Comparison of ENCODE assay signal across 8 cellular contexts in the genomic region with DNA sequence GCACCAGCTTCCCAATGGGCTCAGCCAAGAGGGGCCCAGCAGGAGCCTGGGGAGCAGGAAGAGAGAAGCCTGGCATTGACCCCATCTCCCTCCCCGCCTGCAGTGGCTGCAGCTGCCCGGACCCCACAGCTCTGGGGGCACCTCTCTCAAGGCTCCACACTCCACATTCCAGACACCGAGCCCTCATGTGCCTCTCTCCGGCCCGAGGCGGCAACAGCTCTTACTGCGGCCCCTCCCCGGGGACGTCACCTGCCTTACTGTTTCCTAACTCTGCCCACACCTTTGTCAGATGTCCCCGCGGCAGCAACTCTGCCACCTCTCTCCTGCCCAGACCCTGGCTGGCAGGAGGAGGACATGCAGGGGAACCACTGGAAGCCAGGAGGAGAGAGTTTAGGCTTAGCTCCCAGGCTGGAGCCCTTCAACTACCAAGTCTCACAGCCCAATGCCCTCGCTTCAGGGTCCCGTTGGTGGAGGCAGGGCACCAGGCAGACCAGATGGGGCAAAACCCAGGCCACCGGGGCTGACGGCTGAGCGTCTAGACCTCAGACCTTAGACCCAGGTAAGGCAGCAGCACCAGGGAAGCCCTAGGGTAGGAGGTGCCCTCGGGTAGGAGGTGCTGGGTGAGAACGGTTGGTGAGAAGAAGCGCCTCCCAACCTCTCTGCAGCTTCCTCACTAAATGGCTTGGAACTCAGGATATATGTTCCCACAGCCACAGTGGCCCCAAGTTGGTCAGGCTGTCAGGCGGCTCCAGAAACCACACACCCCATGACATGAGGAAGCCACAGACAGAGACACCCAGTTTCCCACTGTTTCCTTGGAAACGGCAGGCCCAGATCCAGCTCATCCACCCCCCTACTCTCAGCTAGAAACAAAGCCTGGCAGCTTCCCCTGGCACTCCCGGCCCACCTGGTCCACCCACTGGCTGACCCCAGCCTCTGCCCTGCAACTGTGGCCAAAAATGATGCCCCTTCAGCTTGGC. TPM values are rescaled to one million over a fixed set of nuclear protein-coding genes. Genes with fewer than 3 reads are reported as not detected.
DNase-seq lines count a peak whose midpoint lies in the region; ATAC-seq and TF ChIP-seq lines count a peak whose summit lies in the region.

No MANE protein-coding gene starts in this region.

- 76% methylated on average over 12 of the region's 22 CpGs for WGBS in mammary epithelial cell (ENCODE audit: low coverage, missing lambda C conversion rate)

- no peaks in the 10 kb centered on the region for H3K36me3 Mint-ChIP-seq in IgD-negative memory B cell
- peaks cover 0 to 2% (median 0%) of the 10 kb centered on the region in 3 donors for H3K36me3 Mint-ChIP-seq in naive thymus-derived CD8-positive, alpha-beta T cell

- peaks cover 10% of the 10 kb centered on the region for H3K27me3 Mint-ChIP-seq in IgD-negative memory B cell
- peaks cover 10 to 26% (median 17%) of the 10 kb centered on the region in 5 donors for H3K27me3 Mint-ChIP-seq in naive thymus-derived CD8-positive, alpha-beta T cell

- peak overlapping the region; percentile 60 to 95 (median 82) for H3K4me3 Mint-ChIP-seq in IgD-negative memory B cell
- peak overlapping the region; percentile 28 to 91 (median 70) for H3K4me3 Mint-ChIP-seq in naive thymus-derived CD8-positive, alpha-beta T cell

- no peak overlapping the region for H2AFZ ChIP-seq in mammary epithelial cell (ENCODE audit: low read depth, low read length)

- peak; percentile 69 for DNase-seq in Ammon's horn (ENCODE audit: low spot score)
- DNase-seq in mammary epithelial cell, result peak; percentile 68
- no peak for DNase-seq in naive thymus-derived CD8-positive, alpha-beta T cell
- DNase-seq in SKM-1 treated with dmso at 0.1 percent for 144 hours (lab: John Stamatoyannopoulos, UW; ENCODE audit: unreplicated experiment), result no peak
- no peak for DNase-seq in NCI-H2196 (lab: John Stamatoyannopoulos, UW; ENCODE audit: unreplicated experiment)
- no peak for DNase-seq in RKO (ENCODE audit: low spot score)

- peaks cover 0 to 7% (median 4%) of the 10 kb centered on the region in 3 donors for H3K4me1 Mint-ChIP-seq in IgD-negative memory B cell
- H3K4me1 Mint-ChIP-seq in naive thymus-derived CD8-positive, alpha-beta T cell, result peaks cover 10 to 38% (median 22%) of the 10 kb centered on the region in 4 donors

- in situ Hi-C loops in mammary epithelial cell (cut with MboI; ENCODE audit: low sequenced_read_pairs in 2 of 2), result no loop called here

- intact Hi-C loops in mammary epithelial cell (cut with micrococcal nuclease), result no loop called here

- no peaks in the 10 kb centered on the region for H3K27me3 ChIP-seq in mammary epithelial cell (ENCODE audit: insufficient read depth, low read length)

- no peak overlapping the region for H3K27ac ChIP-seq in mammary epithelial cell (ENCODE audit: insufficient read depth, low read depth, low read length)

- no peak overlapping the region for H3K9ac ChIP-seq in mammary epithelial cell (ENCODE audit: insufficient read depth, low read length)

- no TSS peak for BruUV-seq in mammary epithelial cell (replicated peaks; lab: Mats Ljungman, UMichigan)

- no peak overlapping the region for H3K4me3 ChIP-seq in mammary epithelial cell (replicated peaks in 1 of 3; ENCODE audit: insufficient read depth in 1 of 3, low read depth in 2 of 3, low read length in 3 of 3)

- H3K4me2 ChIP-seq in mammary epithelial cell (ENCODE audit: insufficient read depth, low read depth, low read length), result no peak overlapping the region

- CTCF ChIA-PET in mammary epithelial cell (lab: Charles Lee; ENCODE audit: low non-redundant PET), result interaction anchor here (1.1 kb wide), 1 partner anchor 13 kb away, joined by 3 read pairs; a partner anchor contains a TSS

- ATAC-seq in naive thymus-derived CD8-positive, alpha-beta T cell, result no peak
- ATAC-seq in GM21786 (IDR thresholded peaks at IDR 0.05; ENCODE audit: unreplicated experiment), result no peak

- dilution Hi-C loops in mammary epithelial cell (cut with HindIII; ENCODE audit: low sequenced_read_pairs), result no loop called here

- no peaks in the 10 kb centered on the region for H3K9me3 Mint-ChIP-seq in IgD-negative memory B cell
- no peaks in the 10 kb centered on the region for H3K9me3 Mint-ChIP-seq in naive thymus-derived CD8-positive, alpha-beta T cell

- H3K9me3 ChIP-seq in mammary epithelial cell (replicated peaks; ENCODE audit: insufficient read depth, low read length), result no peaks in the 10 kb centered on the region

- no peaks in the 10 kb centered on the region for H3K36me3 ChIP-seq in mammary epithelial cell (ENCODE audit: insufficient read depth, low read length)

- no peak overlapping the region for H3K27ac Mint-ChIP-seq in IgD-negative memory B cell
- peak overlapping the region in 7 of 10 donors; percentile 34 to 83 (median 73) for H3K27ac Mint-ChIP-seq in naive thymus-derived CD8-positive, alpha-beta T cell

- H3K4me1 ChIP-seq in mammary epithelial cell (ENCODE audit: insufficient read depth, low read length), result peaks cover 20% of the 10 kb centered on the region

- H4K20me1 ChIP-seq in mammary epithelial cell (ENCODE audit: insufficient read depth, low read length), result no peaks in the 10 kb centered on the region

- H3K79me2 ChIP-seq in mammary epithelial cell (ENCODE audit: insufficient read depth, low read length), result no peaks in the 10 kb centered on the region

- POLR2A ChIA-PET in naive thymus-derived CD8-positive, alpha-beta T cell (lab: Charles Lee), result interaction anchor here (0.7 to 4.8 kb wide), 6 partner anchors 32 to 59 kb away, joined by 3 to 59 read pairs (median 18); no protein-coding TSS in a partner anchor

- no peak for TF ChIP-seq CTCF in mammary epithelial cell (conservative IDR thresholded peaks at IDR 0.05 in 1 of 2, IDR thresholded peaks at IDR 0.05 in 1 of 2; ENCODE audit: extremely low read depth in 1 of 2, insufficient read depth in 1 of 2, low read depth in 1 of 2, low read length in 2 of 2)

RNA-seq across cellular contexts. Expression of a gene that starts 13.3 kb away (rescaled TPM):
- not detected for polyA plus RNA-seq in IgD-negative memory B cell
- 1 to 10 TPM; 2.8 to 7.2 TPM for total RNA-seq in mammary epithelial cell
- 16.1 TPM for polyA plus RNA-seq in mammary epithelial cell
- polyA minus RNA-seq in mammary epithelial cell, result 24.1 TPM
- total RNA-seq in naive thymus-derived CD8-positive, alpha-beta T cell, result not detected
- polyA plus RNA-seq in naive thymus-derived CD8-positive, alpha-beta T cell, result not detected

RNA-seq across cellular contexts. Expression of a gene that starts 59.8 kb away (rescaled TPM):
- polyA plus RNA-seq in IgD-negative memory B cell, result not detected
- 1 to 10 TPM in 1 of 2 donors, under 1 TPM in 1; 0.14 to 7.2 TPM for total RNA-seq in mammary epithelial cell
- 0.16 TPM for polyA plus RNA-seq in mammary epithelial cell
- polyA minus RNA-seq in mammary epithelial cell, result 0.57 TPM
- 1 to 10 TPM; 3.5 to 4.1 TPM for total RNA-seq in naive thymus-derived CD8-positive, alpha-beta T cell
- polyA plus RNA-seq in naive thymus-derived CD8-positive, alpha-beta T cell, result 1 to 10 TPM in 2 of 3 donors, under 1 TPM in 1; 0.95 to 2.0 (median 1.8) TPM

Comparison
In these comparisons a context has a peak if more than half of its experiments do, and no peak if none do; other contexts are left out.
1. DNase-seq: peak in Ammon's horn (single experiment) and mammary epithelial cell (single experiment); none in naive thymus-derived CD8-positive, alpha-beta T cell (0 of 10), SKM-1 treated with dmso at 0.1 percent for 144 hours (single experiment), NCI-H2196 (single experiment) and RKO (single experiment).
2. H3K27ac Mint-ChIP-seq: peak in naive thymus-derived CD8-positive, alpha-beta T cell (7 of 10); none in IgD-negative memory B cell (0 of 3).
3. RNA of a gene that starts 13.3 kb away (polyA plus RNA-seq): 16.1 TPM in mammary epithelial cell (single experiment); not detected in IgD-negative memory B cell (single experiment) and not detected in naive thymus-derived CD8-positive, alpha-beta T cell; every median in the first group is over 10 times any median in the second.